Comparison of ENCODE assay signal across 8 cellular contexts in genomic region chr22:41022470-41023298, GRCh38.
DNase-seq lines count a peak whose midpoint lies in the region; ATAC-seq and TF ChIP-seq lines count a peak whose summit lies in the region.

No MANE protein-coding gene starts in this region.

- peak; percentile 65 for ATAC-seq in GM18502 (IDR thresholded peaks at IDR 0.05; ENCODE audit: poor library complexity, unreplicated experiment)
- peak; percentile 60 for ATAC-seq in HG03342 (IDR thresholded peaks at IDR 0.05; ENCODE audit: unreplicated experiment)
- ATAC-seq in GM19452 (IDR thresholded peaks at IDR 0.05; ENCODE audit: unreplicated experiment) = no peak

- no peaks in the 10 kb centered on the region for H3K36me3 ChIP-seq in liver (ENCODE audit: control insufficient read depth in 4 of 4, insufficient read depth in 3 of 4, low read depth in 1 of 4, low read length in 3 of 4)

- H3K4me3 Mint-ChIP-seq in activated CD4-positive, alpha-beta memory T cell treated with anti-CD3 and anti-CD28 coated beads, Interleukin-2, amount 10 ng/mL, durations not matched to agents 7 days and 5 days = peak overlapping the region; percentile 75

- CTCF ChIA-PET in activated CD4-positive, alpha-beta memory T cell treated with anti-CD3 and anti-CD28 coated beads, Interleukin-2, amount 10 ng/mL, durations not matched to agents 7 days and 5 days (lab: Charles Lee) = interaction anchor here (1.1 to 1.2 kb wide), 2 partner anchors 100 to 235 kb away, joined by 3 read pairs; no protein-coding TSS in a partner anchor

- intact Hi-C loops in dorsolateral prefrontal cortex (cut with DNase I) = loop anchor here (2.0 to 5.0 kb wide), 2 partner anchors 70 to 72 kb away; partner anchors contain the start of genes EP300 (in 2 of the 2) and RBX1 (in 1 of the 2)

- POLR2A ChIA-PET in activated CD4-positive, alpha-beta memory T cell treated with anti-CD3 and anti-CD28 coated beads, Interleukin-2, amount 10 ng/mL, durations not matched to agents 7 days and 5 days (lab: Charles Lee) = interaction anchor here (0.5 to 3.7 kb wide), 37 partner anchors 8 to 844 kb away, joined by 3 to 74 read pairs (median 5); partner anchors contain the start of genes EP300, RANGAP1, RBX1 and ST13

- WGBS in liver = 9% methylated on average over 46 of the region's 46 CpGs

- no peaks in the 10 kb centered on the region for H3K9me3 Mint-ChIP-seq in activated CD4-positive, alpha-beta memory T cell treated with anti-CD3 and anti-CD28 coated beads, Interleukin-2, amount 10 ng/mL, durations not matched to agents 7 days and 5 days

- peaks cover 4 to 15% (median 4%) of the 10 kb centered on the region in 4 donors for H3K4me1 ChIP-seq in liver (ENCODE audit: control insufficient read depth in 4 of 4, insufficient read depth in 4 of 4, low read length in 3 of 4)

- peak overlapping the region in 1 of 2 donors; percentile 59 for H3K9ac ChIP-seq in liver (ENCODE audit: low read depth in 1 of 2, low read length in 2 of 2)

- H3K27me3 ChIP-seq in dorsolateral prefrontal cortex (no peaks in the 10 kb centered on the region), liver (ENCODE audit: control insufficient read depth in 4 of 4, insufficient read depth in 4 of 4, low read length in 3 of 4) (no peaks in the 10 kb centered on the region)

- peaks cover 22% of the 10 kb centered on the region for H3K4me1 Mint-ChIP-seq in activated CD4-positive, alpha-beta memory T cell treated with anti-CD3 and anti-CD28 coated beads, Interleukin-2, amount 10 ng/mL, durations not matched to agents 7 days and 5 days

- peak overlapping the region; percentile 69 for H3K27ac Mint-ChIP-seq in activated CD4-positive, alpha-beta memory T cell treated with anti-CD3 and anti-CD28 coated beads, Interleukin-2, amount 10 ng/mL, durations not matched to agents 7 days and 5 days

- H3K9me3 ChIP-seq in liver (ENCODE audit: control insufficient read depth in 4 of 4, low read length in 3 of 4) = no peaks in the 10 kb centered on the region

- H3K27me3 Mint-ChIP-seq in activated CD4-positive, alpha-beta memory T cell treated with anti-CD3 and anti-CD28 coated beads, Interleukin-2, amount 10 ng/mL, durations not matched to agents 7 days and 5 days = peaks cover 9% of the 10 kb centered on the region

- H3K27ac ChIP-seq in dorsolateral prefrontal cortex = peak overlapping the region in 57 of 59 donors; percentile 6 to 94 (median 85)
- peak overlapping the region; percentile 74 to 82 for H3K27ac ChIP-seq in liver (ENCODE audit: low read depth in 1 of 2, low read length in 2 of 2)

- H3K4me3 ChIP-seq in dorsolateral prefrontal cortex = peak overlapping the region; percentile 56 to 87 (median 78)
- peak overlapping the region in 2 of 3 donors; percentile 60 to 72 for H3K4me3 ChIP-seq in liver (ENCODE audit: low read depth in 1 of 3, low read length in 3 of 3)

- peak; percentile 96 for DNase-seq in NCI-H69 (lab: John Stamatoyannopoulos, UW)
- DNase-seq in activated CD4-positive, alpha-beta memory T cell treated with anti-CD3 and anti-CD28 coated beads, Interleukin-2, amount 10 ng/mL, durations not matched to agents 7 days and 5 days = peak; percentile 86
- peak; percentile 55 to 84 (median 70) for DNase-seq in dorsolateral prefrontal cortex
- peak; percentile 85 to 89 for DNase-seq in stimulated activated CD4-positive, alpha-beta T cell treated with anti-CD3 and anti-CD28 coated beads, Interleukin-2, amount 100 ng/mL, for 24 hours

- H3K36me3 Mint-ChIP-seq in activated CD4-positive, alpha-beta memory T cell treated with anti-CD3 and anti-CD28 coated beads, Interleukin-2, amount 10 ng/mL, durations not matched to agents 7 days and 5 days (ENCODE audit: low read depth) = peaks cover 8% of the 10 kb centered on the region

- TF ChIP-seq CTCF in dorsolateral prefrontal cortex (IDR thresholded peaks at IDR 0.05 in 54 of 56, conservative IDR thresholded peaks at IDR 0.05 in 2 of 56; ENCODE audit: low read depth in 1 of 56, partially characterized antibody in 56 of 56) (peak in 5 of 56 donors; percentile 2 to 33 (median 14)), liver (IDR thresholded peaks at IDR 0.05; ENCODE audit: low read depth, low read length, missing input control) (no peak)

- peak; percentile 6 to 32 for TF ChIP-seq RAD21 in liver (IDR thresholded peaks at IDR 0.05)

TF ChIP-seq in liver, 16 proteins besides CTCF, POLR2A, EP300 and RAD21:
- TF ChIP-seq SP1 (IDR thresholded peaks at IDR 0.05) (peak; percentile 33), HNF4A (conservative IDR thresholded peaks at IDR 0.05) (no peak), RXRA (IDR thresholded peaks at IDR 0.05) (peak; percentile 9 to 14)
